Comparison of ENCODE assay signal across 16 cellular contexts in the genomic region with DNA sequence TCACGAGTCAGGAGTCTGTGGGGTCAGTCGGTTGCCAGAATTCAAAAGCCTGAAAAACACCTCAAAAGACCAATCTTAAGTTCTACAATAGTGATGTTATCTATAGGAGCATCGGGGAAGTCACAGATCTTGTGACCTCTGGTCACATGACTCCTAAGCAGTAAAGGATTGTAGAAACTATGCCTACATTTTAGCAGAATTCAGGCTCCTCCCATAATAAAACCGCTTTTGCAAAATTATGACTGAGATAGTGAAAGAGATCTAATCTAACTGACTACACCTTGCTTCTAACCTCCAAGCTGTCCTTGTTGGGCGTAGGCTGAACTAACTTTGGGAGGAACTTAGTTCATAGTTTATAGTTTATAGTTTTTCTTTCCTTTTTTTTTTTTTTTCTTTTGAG. TPM values are rescaled to one million over a fixed set of nuclear protein-coding genes. Genes with fewer than 3 reads are reported as not detected.
DNase-seq lines count a peak whose midpoint lies in the region; ATAC-seq and TF ChIP-seq lines count a peak whose summit lies in the region.
"Had no signal": no experiment of that assay in that cellular context is flagged by ENCODE, and none has a peak within 500 bp of the region (broad histone marks: within the 10 kb centered on the region; RNA-seq: fewer than 3 reads in every experiment).

No MANE protein-coding gene starts in this region.

- TF ChIP-seq POLR2A in heart left ventricle (IDR thresholded peaks at IDR 0.05) = no peak

- H3K9me3 ChIP-seq in SU-DHL-6 (ENCODE audit: insufficient read depth, low read length) = no peaks in the 10 kb centered on the region
- no peaks in the 10 kb centered on the region for H3K9me3 ChIP-seq in upper lobe of right lung
- H3K9me3 ChIP-seq in heart left ventricle = peaks cover 0 to 3% (median 0%) of the 10 kb centered on the region in 12 donors
- H3K9me3 ChIP-seq: BE2C, HAP-1 had no signal

- H3K4me3 ChIP-seq in SU-DHL-6 (ENCODE audit: insufficient read depth, low read length, poor library complexity, severe bottlenecking) = no peak overlapping the region
- H3K4me3 ChIP-seq in upper lobe of right lung = no peak overlapping the region
- no peak overlapping the region for H3K4me3 ChIP-seq in heart left ventricle
- H3K4me3 ChIP-seq: HAP-1 had no signal

- H3K36me3 ChIP-seq in SU-DHL-6 (ENCODE audit: low read length) = no peaks in the 10 kb centered on the region
- H3K36me3 ChIP-seq in upper lobe of right lung = no peaks in the 10 kb centered on the region
- H3K36me3 ChIP-seq in heart left ventricle = no peaks in the 10 kb centered on the region
- H3K36me3 ChIP-seq: BE2C, HAP-1 had no signal

- H3F3A ChIP-seq in SU-DHL-6 (ENCODE audit: insufficient read depth) = peaks cover 15% of the 10 kb centered on the region

- no peaks in the 10 kb centered on the region for H3K79me2 ChIP-seq in SU-DHL-6 (ENCODE audit: insufficient read depth, low read length)

- no peak for DNase-seq in nephron progenitor cell
- DNase-seq in upper lobe of right lung = no peak
- DNase-seq in central memory CD4-positive, alpha-beta T cell = no peak
- no peak for DNase-seq in heart left ventricle
- DNase-seq: ACHN; BE2C; C1 segment of cervical spinal cord; CD8-positive, alpha-beta memory T cell; COR-L47 had no signal

- H3K4me2 ChIP-seq in SU-DHL-6 (ENCODE audit: low read depth, low read length, poor library complexity, severe bottlenecking) = peak overlapping the region; percentile 25

- ATAC-seq in GM19452 (IDR thresholded peaks at IDR 0.05; ENCODE audit: unreplicated experiment) = no peak
- no peak for ATAC-seq in upper lobe of right lung
- ATAC-seq in heart left ventricle = no peak

- 87 to 93% (median 92%) methylated on average over 5 of the region's 5 CpGs for WGBS in heart left ventricle, 4 donors

- intact Hi-C loops in upper lobe of right lung (cut with DNase I) (no loop called here), heart left ventricle (cut with DNase I) (no loop called here)

- no peaks in the 10 kb centered on the region for H3K27me3 ChIP-seq in SU-DHL-6 (ENCODE audit: low read length)
- H3K27me3 ChIP-seq in upper lobe of right lung = no peaks in the 10 kb centered on the region
- no peaks in the 10 kb centered on the region for H3K27me3 ChIP-seq in heart left ventricle
- H3K27me3 ChIP-seq: BE2C had no signal

- H2AFZ ChIP-seq in SU-DHL-6 (ENCODE audit: low read depth, low read length, severe bottlenecking) = peak overlapping the region; percentile 72

- no peaks in the 10 kb centered on the region for H3K9me2 ChIP-seq in SU-DHL-6 (replicated peaks; ENCODE audit: insufficient read depth, low read length)

- TF ChIP-seq CTCF in SU-DHL-6 (IDR thresholded peaks at IDR 0.05; ENCODE audit: insufficient read depth, low read length, poor library complexity, severe bottlenecking) (no peak), brain (conservative IDR thresholded peaks at IDR 0.05) (no peak), nephron progenitor cell (IDR thresholded peaks at IDR 0.05) (no peak), upper lobe of right lung (IDR thresholded peaks at IDR 0.05) (no peak), heart left ventricle (IDR thresholded peaks at IDR 0.05) (no peak)

- H4K20me1 ChIP-seq in SU-DHL-6 (ENCODE audit: low read depth, low read length) = no peaks in the 10 kb centered on the region

- H3K4me1 ChIP-seq in upper lobe of right lung = no peaks in the 10 kb centered on the region
- H3K4me1 ChIP-seq in heart left ventricle = peaks cover 0 to 7% (median 0%) of the 10 kb centered on the region in 12 donors
- H3K4me1 ChIP-seq: BE2C had no signal

- H3K4me3 Mint-ChIP-seq in brain (no peak overlapping the region), nephron progenitor cell (no peak overlapping the region)
- H3K4me3 Mint-ChIP-seq: CD4-positive, CD25-positive, alpha-beta regulatory T cell; CD8-positive, alpha-beta memory T cell had no signal

- H3K27ac Mint-ChIP-seq in brain = peak overlapping the region in 3 of 5 experiments; percentile 23 to 39 (median 32)
- H3K27ac Mint-ChIP-seq in nephron progenitor cell = peak overlapping the region; percentile 37
- H3K27ac Mint-ChIP-seq: CD8-positive, alpha-beta memory T cell had no signal

- H3K27ac ChIP-seq in SU-DHL-6 (ENCODE audit: low read depth, low read length) (peak overlapping the region; percentile 51), upper lobe of right lung (no peak overlapping the region), heart left ventricle (no peak overlapping the region)

- peaks cover 2 to 15% (median 7%) of the 10 kb centered on the region in 5 experiments for H3K9me3 Mint-ChIP-seq in brain
- H3K9me3 Mint-ChIP-seq in nephron progenitor cell = peaks cover 22% of the 10 kb centered on the region
- H3K9me3 Mint-ChIP-seq: CD8-positive, alpha-beta memory T cell had no signal

- no peak overlapping the region for H3K9ac ChIP-seq in SU-DHL-6 (ENCODE audit: low read length)

- H3K4me1 Mint-ChIP-seq in brain (peaks cover 20% of the 10 kb centered on the region), nephron progenitor cell (peaks cover 35% of the 10 kb centered on the region)
- H3K4me1 Mint-ChIP-seq: CD8-positive, alpha-beta memory T cell had no signal

- H3K27me3 Mint-ChIP-seq in brain = peaks cover 13% of the 10 kb centered on the region
- peaks cover 3% of the 10 kb centered on the region for H3K27me3 Mint-ChIP-seq in nephron progenitor cell (ENCODE audit: low read depth, poor library complexity)

- no peaks in the 10 kb centered on the region for H3K36me3 Mint-ChIP-seq in brain
- H3K36me3 Mint-ChIP-seq in nephron progenitor cell (ENCODE audit: low read depth) = peaks cover 15% of the 10 kb centered on the region
- H3K36me3 Mint-ChIP-seq: CD4-positive, CD25-positive, alpha-beta regulatory T cell; CD8-positive, alpha-beta memory T cell had no signal

RNA-seq across cellular contexts. Expression of gene SSMEM1, which starts 16.6 kb away (rescaled TPM):
- polyA plus RNA-seq in brain (ENCODE audit: insufficient read depth, low read depth, low replicate concordance) (not detected), heart left ventricle (not detected)
- total RNA-seq in upper lobe of right lung (not detected), heart left ventricle (not detected)
- total RNA-seq: CD4-positive, CD25-positive, alpha-beta regulatory T cell; CD8-positive, alpha-beta memory T cell; H1; HT-29 had no signal
- polyA plus RNA-seq: CD4-positive, CD25-positive, alpha-beta regulatory T cell; CD8-positive, alpha-beta memory T cell; H1 had no signal

RNA-seq across cellular contexts. Expression of gene TMEM209, which starts 19.0 kb away (rescaled TPM):
- polyA plus RNA-seq in brain (ENCODE audit: insufficient read depth, low read depth, low replicate concordance) (16.7 TPM), heart left ventricle (1 to 10 TPM; 4.4 to 8.4 TPM)
- total RNA-seq in upper lobe of right lung (18.3 TPM), heart left ventricle (10 to 100 TPM in 5 of 9 donors, 1 to 10 TPM in 4; 7.3 to 15.0 (median 10.1) TPM)

RNA-seq across cellular contexts. Expression of gene CPA2, which starts 42.5 kb away (rescaled TPM):
- polyA plus RNA-seq in brain (ENCODE audit: insufficient read depth, low read depth, low replicate concordance) (0.97 TPM), heart left ventricle (under 1 TPM in 1 of 2 donors, not detected in 1; 0.17 TPM)
- total RNA-seq in upper lobe of right lung (not detected), heart left ventricle (1 to 10 TPM in 1 of 9 donors, under 1 TPM in 3, not detected in 5; 0.76 to 1.1 (median 0.82) TPM)
- total RNA-seq: CD4-positive, CD25-positive, alpha-beta regulatory T cell; CD8-positive, alpha-beta memory T cell; H1; HT-29 had no signal
- polyA plus RNA-seq: CD4-positive, CD25-positive, alpha-beta regulatory T cell; CD8-positive, alpha-beta memory T cell had no signal
